Comparison of ENCODE assay signal across 8 cellular contexts in the genomic region with DNA sequence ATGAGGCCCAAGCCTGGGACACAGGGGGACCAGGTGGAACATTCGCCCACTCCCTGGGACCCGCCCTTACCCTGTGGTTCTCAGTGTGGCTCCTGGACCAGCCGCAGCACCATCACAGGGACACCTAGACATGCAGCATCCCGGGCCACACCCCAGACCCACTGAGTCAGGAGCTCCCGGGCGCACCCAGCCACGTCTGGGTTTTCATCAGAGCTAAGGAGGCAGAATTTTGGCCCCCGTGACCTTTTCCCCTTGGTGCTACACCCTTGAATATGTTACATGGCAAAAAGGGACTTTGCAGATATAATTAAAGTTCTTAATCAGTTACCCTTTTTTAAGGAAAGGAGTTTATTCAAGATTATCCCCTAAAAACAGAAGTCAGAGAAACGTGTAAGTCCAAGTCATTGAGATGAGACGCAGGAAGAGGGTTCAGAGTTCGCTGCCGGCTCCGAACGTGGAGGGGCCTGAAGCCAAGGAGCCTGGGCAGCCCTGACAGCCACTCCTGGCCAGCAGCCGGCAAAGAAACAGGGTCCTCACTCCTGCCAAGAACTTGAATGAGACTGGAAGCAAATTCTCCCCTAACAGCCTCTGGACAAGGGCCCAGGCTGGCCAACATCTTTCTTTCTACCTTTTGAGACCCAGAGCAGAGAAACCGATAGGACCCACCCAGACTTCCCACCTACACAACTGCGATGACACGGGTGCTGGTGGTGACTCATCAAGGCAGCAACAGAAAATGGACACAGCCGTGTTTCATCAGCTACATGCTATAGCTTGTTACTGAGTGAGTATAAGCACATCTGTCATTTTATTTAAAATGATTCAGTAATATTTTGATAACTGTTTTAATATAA. TPM values are rescaled to one million over a fixed set of nuclear protein-coding genes. Genes with fewer than 3 reads are reported as not detected.
A peak's percentile ranks its signal among the peaks of the same experiment; 100 is the strongest.
DNase-seq lines count a peak whose midpoint lies in the region; ATAC-seq and TF ChIP-seq lines count a peak whose summit lies in the region.

No MANE protein-coding gene starts in this region.

- no peaks in the 10 kb centered on the region for H3K27me3 ChIP-seq in left lung

- H3K36me3 Mint-ChIP-seq in activated naive CD8-positive, alpha-beta T cell treated with anti-CD3 and anti-CD28 coated beads for 36 hours: no peaks in the 10 kb centered on the region

- H3K4me3 ChIP-seq in left lung: peak overlapping the region; percentile 39 to 43

- peaks cover 30% of the 10 kb centered on the region for H3K4me1 Mint-ChIP-seq in activated naive CD8-positive, alpha-beta T cell treated with anti-CD3 and anti-CD28 coated beads for 36 hours

- H3K36me3 ChIP-seq in left lung: no peaks in the 10 kb centered on the region

- DNase-seq in NCI-H446 treated with DMSO at 0.1 percent for 48 hours (lab: John Stamatoyannopoulos, UW) (peak; percentile 34), left lung (no peak), DMS79 treated with DMSO at 0.1 percent for 48 hours (lab: John Stamatoyannopoulos, UW) (no peak), NCI-H1930 (lab: John Stamatoyannopoulos, UW) (no peak)
- peak; percentile 74 for DNase-seq in activated naive CD8-positive, alpha-beta T cell treated with anti-CD3 and anti-CD28 coated beads for 36 hours
- DNase-seq in stimulated activated CD8-positive, alpha-beta memory T cell treated with anti-CD3 and anti-CD28 coated beads, Interleukin-4, amount 100 ng/mL, for 4 hours (ENCODE audit: low read depth in 2 of 2, low spot score in 1 of 2): peak; percentile 35 to 52

- no peaks in the 10 kb centered on the region for H3K9me3 ChIP-seq in left lung

- H3K9me3 Mint-ChIP-seq in activated naive CD8-positive, alpha-beta T cell treated with anti-CD3 and anti-CD28 coated beads for 36 hours: no peaks in the 10 kb centered on the region

- intact Hi-C loops in left lung (cut with DNase I): loop anchor here in 1 of 2 donors (10.0 kb wide), 2 partner anchors 399 to 769 kb away; no protein-coding TSS in a partner anchor

- peaks cover 10 to 15% of the 10 kb centered on the region in 2 donors for H3K4me1 ChIP-seq in left lung

- TF ChIP-seq CTCF in left lung (IDR thresholded peaks at IDR 0.05): no peak

- H3K27ac ChIP-seq in left lung: peak overlapping the region in 1 of 2 donors; percentile 66

- H3K27me3 Mint-ChIP-seq in activated naive CD8-positive, alpha-beta T cell treated with anti-CD3 and anti-CD28 coated beads for 36 hours: peaks cover 3% of the 10 kb centered on the region

- H3K27ac Mint-ChIP-seq in activated naive CD8-positive, alpha-beta T cell treated with anti-CD3 and anti-CD28 coated beads for 36 hours: peak overlapping the region; percentile 85

- H3K4me3 Mint-ChIP-seq in activated naive CD8-positive, alpha-beta T cell treated with anti-CD3 and anti-CD28 coated beads for 36 hours: peak overlapping the region; percentile 77

- ATAC-seq in GM18867 (IDR thresholded peaks at IDR 0.05; ENCODE audit: unreplicated experiment): peak; percentile 1
- ATAC-seq in left lung: peak; percentile 5
- no peak for ATAC-seq in GM21723 (IDR thresholded peaks at IDR 0.05; ENCODE audit: unreplicated experiment)

RNA-seq across cellular contexts. Expression of a gene that starts 25.3 kb away (rescaled TPM):
- total RNA-seq in activated naive CD8-positive, alpha-beta T cell treated with anti-CD3 and anti-CD28 coated beads for 36 hours: under 1 TPM; 0.18 to 0.64 TPM
- total RNA-seq in left lung: 1 to 10 TPM; 1.9 TPM

Comparison
In these comparisons a context has a peak if more than half of its experiments do, and no peak if none do; other contexts are left out.
1. DNase-seq: peak in NCI-H446 treated with DMSO at 0.1 percent for 48 hours (single experiment), activated naive CD8-positive, alpha-beta T cell treated with anti-CD3 and anti-CD28 coated beads for 36 hours (single experiment) and stimulated activated CD8-positive, alpha-beta memory T cell treated with anti-CD3 and anti-CD28 coated beads, Interleukin-4, amount 100 ng/mL, for 4 hours (2 of 2); none in left lung (0 of 2), DMS79 treated with DMSO at 0.1 percent for 48 hours (single experiment) and NCI-H1930 (0 of 2).